ENCODE assay signal across 13 cellular contexts in genomic region chr1:210262167-210262896, GRCh38. TPM values are rescaled to one million over a fixed set of nuclear protein-coding genes. Genes with fewer than 3 reads are reported as not detected.
DNase-seq lines count a peak whose midpoint lies in the region; ATAC-seq, FAIRE-seq and TF ChIP-seq lines count a peak whose summit lies in the region.
"Had no signal": no experiment of that assay in that cellular context is flagged by ENCODE, and none has a peak within 500 bp of the region (broad histone marks: within the 10 kb centered on the region; RNA-seq: fewer than 3 reads in every experiment).

No MANE protein-coding gene starts in this region.

- no peak for ATAC-seq in GM21423 (IDR thresholded peaks at IDR 0.05; ENCODE audit: unreplicated experiment)
- ATAC-seq: activated T-cell treated with anti-CD3 and anti-CD28 coated beads, Interleukin-2, amount 50 U/mL, for 72 hours had no signal

- no peak overlapping the region for H3K9ac ChIP-seq in endothelial cell of umbilical vein (replicated peaks; ENCODE audit: extremely low read depth, insufficient read depth, low read length)
- H3K9ac ChIP-seq in mesenchymal stem cell (ENCODE audit: low read length) = peak overlapping the region; percentile 61

- peak overlapping the region; percentile 35 for H2BK120ac ChIP-seq in mesenchymal stem cell (ENCODE audit: low read depth, low read length)

- CTCF ChIA-PET in endothelial cell of umbilical vein (lab: Charles Lee) = interaction anchor here (0.6 to 1.5 kb wide), 5 partner anchors 11 to 119 kb away, joined by 3 to 12 read pairs (median 4); no protein-coding TSS in a partner anchor

- TF ChIP-seq CTCF in endothelial cell of umbilical vein (IDR thresholded peaks at IDR 0.05; ENCODE audit: extremely low read depth in 1 of 2, insufficient read depth in 1 of 2, low read depth in 1 of 2, low read length in 2 of 2) = no peak

- 55% methylated on average over 8 of the region's 8 CpGs for WGBS in mesenchymal stem cell

- no peak overlapping the region for H3K27ac ChIP-seq in endothelial cell of umbilical vein (ENCODE audit: insufficient read depth, low read depth, low read length)
- H3K27ac ChIP-seq in mesenchymal stem cell (ENCODE audit: low read length, poor library complexity, severe bottlenecking) = peak overlapping the region; percentile 48
- H3K27ac ChIP-seq: 22Rv1 had no signal

- H4K20me1 ChIP-seq in endothelial cell of umbilical vein (replicated peaks; ENCODE audit: control insufficient read depth, extremely low read depth, insufficient read depth, low read length) = no peaks in the 10 kb centered on the region

- TF ChIP-seq POLR2A in endothelial cell of umbilical vein (IDR thresholded peaks at IDR 0.05; ENCODE audit: low read depth, low read length) = no peak

- H3K36me3 ChIP-seq in endothelial cell of umbilical vein (ENCODE audit: control insufficient read depth in 2 of 2, extremely low read depth in 1 of 2, insufficient read depth in 2 of 2, low read length in 2 of 2) = no peaks in the 10 kb centered on the region
- H3K36me3 ChIP-seq in mesenchymal stem cell (ENCODE audit: control insufficient read depth in 1 of 2, insufficient read depth in 2 of 2, low read depth in 1 of 2, low read length in 2 of 2) = no peaks in the 10 kb centered on the region

- intact Hi-C loops in endothelial cell of umbilical vein (cut with micrococcal nuclease) = no loop called here

- FAIRE-seq in endothelial cell of umbilical vein (lab: Jason Lieb, UNC) (peak; percentile 12), urothelium cell line (lab: Jason Lieb, UNC) (no peak)
- FAIRE-seq: TTC549 had no signal

- H2AFZ ChIP-seq in endothelial cell of umbilical vein (ENCODE audit: low read depth, low read length) = peak overlapping the region; percentile 39
- no peak overlapping the region for H2AFZ ChIP-seq in mesenchymal stem cell (ENCODE audit: low read depth, low read length)

- peak overlapping the region; percentile 57 for H2AK5ac ChIP-seq in mesenchymal stem cell (ENCODE audit: low read length, severe bottlenecking)

- H2BK12ac ChIP-seq in mesenchymal stem cell (ENCODE audit: low read length in 2 of 2) = peak overlapping the region; percentile 38 to 40

- H3K79me1 ChIP-seq in mesenchymal stem cell (replicated peaks; ENCODE audit: low read length, poor library complexity, severe bottlenecking) = no peaks in the 10 kb centered on the region

- peak overlapping the region; percentile 40 for H2BK5ac ChIP-seq in mesenchymal stem cell (ENCODE audit: low read depth, low read length, poor library complexity, severe bottlenecking)

- peak overlapping the region; percentile 64 to 70 for H3K18ac ChIP-seq in mesenchymal stem cell (ENCODE audit: low read depth in 1 of 2, low read length in 2 of 2)

- H4K91ac ChIP-seq in mesenchymal stem cell (ENCODE audit: low read length) = no peak overlapping the region

- H4K8ac ChIP-seq in mesenchymal stem cell (ENCODE audit: low read length) = peak overlapping the region; percentile 52

- H3K9me3 ChIP-seq in endothelial cell of umbilical vein (replicated peaks; ENCODE audit: control insufficient read depth, insufficient read depth, low read length) (no peaks in the 10 kb centered on the region), mesenchymal stem cell (ENCODE audit: control insufficient read depth, low read length) (no peaks in the 10 kb centered on the region)

- no peak overlapping the region for H3K4me3 ChIP-seq in endothelial cell of umbilical vein (replicated peaks in 1 of 3; ENCODE audit: insufficient read depth in 1 of 3, low read depth in 1 of 3, low read length in 3 of 3)
- H3K4me3 ChIP-seq in mesenchymal stem cell (ENCODE audit: insufficient read depth in 1 of 2, low read depth in 1 of 2, low read length in 2 of 2) = peak overlapping the region in 1 of 2 experiments; percentile 15

- H2BK15ac ChIP-seq in mesenchymal stem cell (ENCODE audit: low read depth, poor library complexity, severe bottlenecking) = peak overlapping the region; percentile 12

- H3K27me3 ChIP-seq in endothelial cell of umbilical vein (ENCODE audit: control insufficient read depth in 2 of 2, insufficient read depth in 2 of 2, low read length in 2 of 2) = peaks cover 12 to 21% of the 10 kb centered on the region in 2 experiments
- H3K27me3 ChIP-seq in mesenchymal stem cell (ENCODE audit: control insufficient read depth in 1 of 2, insufficient read depth in 1 of 2, low read length in 2 of 2) = peaks cover 0 to 6% of the 10 kb centered on the region in 2 experiments

- no peaks in the 10 kb centered on the region for H3K79me2 ChIP-seq in endothelial cell of umbilical vein (ENCODE audit: control insufficient read depth, insufficient read depth, low read length)

- H3K4me1 ChIP-seq in endothelial cell of umbilical vein (ENCODE audit: control insufficient read depth, extremely low read depth, insufficient read depth, low read length) (peaks cover 6% of the 10 kb centered on the region), mesenchymal stem cell (ENCODE audit: control insufficient read depth, insufficient read depth, low read depth, low read length) (peaks cover 24% of the 10 kb centered on the region)

- H3K23ac ChIP-seq in mesenchymal stem cell (ENCODE audit: low read length in 2 of 2) = no peak overlapping the region

- BruUV-seq in endothelial cell of umbilical vein (replicated peaks; lab: Mats Ljungman, UMichigan) = no TSS peak

- dilution Hi-C loops in endothelial cell of umbilical vein (cut with MboI; ENCODE audit: extremely low pct_ligation_motif_present, low sequenced_read_pairs) = no loop called here

- POLR2A ChIA-PET in endothelial cell of umbilical vein (lab: Charles Lee) = interaction anchor here (0.7 kb wide), 1 partner anchor 25 kb away, joined by 3 read pairs; no protein-coding TSS in a partner anchor

- H3K4me2 ChIP-seq in endothelial cell of umbilical vein (ENCODE audit: insufficient read depth, low read length) (peak overlapping the region; percentile 43), mesenchymal stem cell (ENCODE audit: low read length, poor library complexity, severe bottlenecking) (no peak overlapping the region)

- no peaks in the 10 kb centered on the region for H3K9me1 ChIP-seq in endothelial cell of umbilical vein (replicated peaks; ENCODE audit: control insufficient read depth, extremely low read depth, insufficient read depth, low read length)

- no peak overlapping the region for H3K4ac ChIP-seq in mesenchymal stem cell (ENCODE audit: low read depth in 1 of 2, low read length in 2 of 2)

- no peak overlapping the region for H3K14ac ChIP-seq in mesenchymal stem cell (ENCODE audit: low read length in 2 of 2)

- DNase-seq in DMS 273 (lab: John Stamatoyannopoulos, UW; ENCODE audit: unreplicated experiment) (peak; percentile 73), DMS 273 treated with DMSO at 0.1 percent for 48 hours (lab: John Stamatoyannopoulos, UW) (no peak), endothelial cell of umbilical vein (ENCODE audit: low read depth, low spot score) (peak; percentile 88), mesenchymal stem cell (peak; percentile 24), urothelium cell line (ENCODE audit: low spot score) (peak; percentile 62), occipital lobe (lab: John Stamatoyannopoulos, UW) (no peak), NCI-H2081 treated with DMSO at 0.1 percent for 48 hours (lab: John Stamatoyannopoulos, UW) (no peak)
- DNase-seq: activated T-cell treated with anti-CD3 and anti-CD28 coated beads, Interleukin-2, amount 50 U/mL, for 72 hours; dermis blood vessel endothelial cell; Karpas-422 had no signal

TF ChIP-seq in endothelial cell of umbilical vein, 7 proteins besides CTCF, POLR2A, EP300 and RAD21:
- no peak for TF ChIP-seq POLR2AphosphoS5 (IDR thresholded peaks at IDR 0.05; ENCODE audit: insufficient read depth, low read depth, low read length)
- TF ChIP-seq FOS (IDR thresholded peaks at IDR 0.05; ENCODE audit: borderline replicate concordance, insufficient read depth, low read length) = no peak

RNA-seq across cellular contexts. Expression of gene SERTAD4, which starts 29.7 kb away (rescaled TPM):
- total RNA-seq in endothelial cell of umbilical vein (11.3 and 11.9 TPM in 2 replicates), occipital lobe (3.6 TPM)
- 3.5 and 4.0 TPM in 2 replicates for polyA plus RNA-seq in endothelial cell of umbilical vein
- polyA plus RNA-seq in endothelial cell of umbilical vein (2011; cell fraction: cytosol; rRNA removed) = 6.1 and 6.5 TPM in 2 replicates
- 9.8 and 12.5 TPM in 2 replicates for polyA plus RNA-seq in endothelial cell of umbilical vein (2011; cell fraction: nucleus; rRNA removed)
- polyA plus RNA-seq in endothelial cell of umbilical vein (2012) = 1.7 and 2.3 TPM in 2 replicates
- polyA minus RNA-seq in endothelial cell of umbilical vein = 4.6 and 8.0 TPM in 2 replicates
- polyA minus RNA-seq in endothelial cell of umbilical vein (2011; cell fraction: cytosol; rRNA and poly(A)+ RNA removed) = not detected
- 5.9 and 8.8 TPM in 2 replicates for polyA minus RNA-seq in endothelial cell of umbilical vein (2011; cell fraction: nucleus; rRNA and poly(A)+ RNA removed)
- polyA plus RNA-seq in mesenchymal stem cell (2013, experiment 1 of 2) = 6.3 TPM
- polyA plus RNA-seq in mesenchymal stem cell (2013, experiment 2 of 2) = 5.7 TPM
- total RNA-seq: activated T-cell treated with anti-CD3 and anti-CD28 coated beads, Interleukin-2, amount 50 U/mL, for 72 hours had no signal

Comparison
In these comparisons a context has a peak if more than half of its experiments do, and no peak if none do; other contexts are left out.
1. DNase-seq: peak in DMS 273 (single experiment), endothelial cell of umbilical vein (single experiment), mesenchymal stem cell (single experiment) and urothelium cell line (single experiment); none in DMS 273 treated with DMSO at 0.1 percent for 48 hours (single experiment), occipital lobe (single experiment) and NCI-H2081 treated with DMSO at 0.1 percent for 48 hours (single experiment).